In the genomic region with DNA sequence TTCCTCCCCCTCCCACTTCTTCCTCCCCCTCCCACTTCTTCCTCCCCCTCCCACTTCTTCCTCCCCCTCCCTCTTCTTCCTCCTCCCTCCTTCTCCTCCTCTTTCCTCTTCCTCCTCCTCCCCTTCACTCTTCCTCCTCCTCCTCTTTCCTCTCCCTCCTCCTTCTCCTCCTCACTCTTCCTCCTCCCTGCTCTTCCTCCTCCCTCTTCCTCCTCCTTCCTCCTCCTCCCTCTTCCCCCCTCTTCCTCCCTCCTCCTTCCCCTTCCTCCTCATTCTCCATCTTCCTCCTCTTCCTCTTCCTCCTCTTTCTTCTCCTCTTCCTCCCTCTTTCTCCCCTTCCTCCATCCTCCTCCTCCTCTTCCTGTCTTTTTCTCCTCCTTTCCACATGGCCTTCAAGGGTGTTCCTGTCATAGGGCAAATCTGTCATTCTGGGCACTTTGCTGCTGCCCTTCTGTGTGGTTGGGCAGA, we compare ENCODE assay signal across 2 cellular contexts.
TF ChIP-seq lines count a peak whose summit lies in the region.

No MANE protein-coding gene starts in this region.

TF ChIP-seq in HEK293, 187 proteins besides CTCF, POLR2A, EP300 and RAD21 (continued from another document and continues in another):
- TF ChIP-seq, protein P1, sequence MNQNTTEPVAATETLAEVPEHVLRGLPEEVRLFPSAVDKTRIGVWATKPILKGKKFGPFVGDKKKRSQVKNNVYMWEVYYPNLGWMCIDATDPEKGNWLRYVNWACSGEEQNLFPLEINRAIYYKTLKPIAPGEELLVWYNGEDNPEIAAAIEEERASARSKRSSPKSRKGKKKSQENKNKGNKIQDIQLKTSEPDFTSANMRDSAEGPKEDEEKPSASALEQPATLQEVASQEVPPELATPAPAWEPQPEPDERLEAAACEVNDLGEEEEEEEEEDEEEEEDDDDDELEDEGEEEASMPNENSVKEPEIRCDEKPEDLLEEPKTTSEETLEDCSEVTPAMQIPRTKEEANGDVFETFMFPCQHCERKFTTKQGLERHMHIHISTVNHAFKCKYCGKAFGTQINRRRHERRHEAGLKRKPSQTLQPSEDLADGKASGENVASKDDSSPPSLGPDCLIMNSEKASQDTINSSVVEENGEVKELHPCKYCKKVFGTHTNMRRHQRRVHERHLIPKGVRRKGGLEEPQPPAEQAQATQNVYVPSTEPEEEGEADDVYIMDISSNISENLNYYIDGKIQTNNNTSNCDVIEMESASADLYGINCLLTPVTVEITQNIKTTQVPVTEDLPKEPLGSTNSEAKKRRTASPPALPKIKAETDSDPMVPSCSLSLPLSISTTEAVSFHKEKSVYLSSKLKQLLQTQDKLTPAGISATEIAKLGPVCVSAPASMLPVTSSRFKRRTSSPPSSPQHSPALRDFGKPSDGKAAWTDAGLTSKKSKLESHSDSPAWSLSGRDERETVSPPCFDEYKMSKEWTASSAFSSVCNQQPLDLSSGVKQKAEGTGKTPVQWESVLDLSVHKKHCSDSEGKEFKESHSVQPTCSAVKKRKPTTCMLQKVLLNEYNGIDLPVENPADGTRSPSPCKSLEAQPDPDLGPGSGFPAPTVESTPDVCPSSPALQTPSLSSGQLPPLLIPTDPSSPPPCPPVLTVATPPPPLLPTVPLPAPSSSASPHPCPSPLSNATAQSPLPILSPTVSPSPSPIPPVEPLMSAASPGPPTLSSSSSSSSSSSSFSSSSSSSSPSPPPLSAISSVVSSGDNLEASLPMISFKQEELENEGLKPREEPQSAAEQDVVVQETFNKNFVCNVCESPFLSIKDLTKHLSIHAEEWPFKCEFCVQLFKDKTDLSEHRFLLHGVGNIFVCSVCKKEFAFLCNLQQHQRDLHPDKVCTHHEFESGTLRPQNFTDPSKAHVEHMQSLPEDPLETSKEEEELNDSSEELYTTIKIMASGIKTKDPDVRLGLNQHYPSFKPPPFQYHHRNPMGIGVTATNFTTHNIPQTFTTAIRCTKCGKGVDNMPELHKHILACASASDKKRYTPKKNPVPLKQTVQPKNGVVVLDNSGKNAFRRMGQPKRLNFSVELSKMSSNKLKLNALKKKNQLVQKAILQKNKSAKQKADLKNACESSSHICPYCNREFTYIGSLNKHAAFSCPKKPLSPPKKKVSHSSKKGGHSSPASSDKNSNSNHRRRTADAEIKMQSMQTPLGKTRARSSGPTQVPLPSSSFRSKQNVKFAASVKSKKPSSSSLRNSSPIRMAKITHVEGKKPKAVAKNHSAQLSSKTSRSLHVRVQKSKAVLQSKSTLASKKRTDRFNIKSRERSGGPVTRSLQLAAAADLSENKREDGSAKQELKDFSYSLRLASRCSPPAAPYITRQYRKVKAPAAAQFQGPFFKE (tag by site-specific recombination; IDR thresholded peaks at IDR 0.05; ENCODE audit: borderline replicate concordance), result no peak
- TF ChIP-seq ZNF311 (tag by site-specific recombination; IDR thresholded peaks at IDR 0.05; ENCODE audit: borderline replicate concordance) (no peak), ZNF366 (tag by site-specific recombination; conservative IDR thresholded peaks at IDR 0.05) (peak; percentile 57), ZNF776 (tag by site-specific recombination; IDR thresholded peaks at IDR 0.05; ENCODE audit: borderline replicate concordance) (peak; percentile 41; the same call in 1 of the 2 replicates), ZNF132 (tag by site-specific recombination; IDR thresholded peaks at IDR 0.05; ENCODE audit: borderline replicate concordance) (no peak), ZNF660 (tag by site-specific recombination; IDR thresholded peaks at IDR 0.05) (no peak), HOXC10 (CRISPR knock-in tag; IDR thresholded peaks at IDR 0.05) (no peak), ZNF521 (tag by site-specific recombination; IDR thresholded peaks at IDR 0.05) (0 out of 2 replicates have a peak, but pooled peaks have one; percentile 30), ZNF76 (tag by site-specific recombination; IDR thresholded peaks at IDR 0.05; ENCODE audit: borderline replicate concordance, low read depth) (no peak), ZNF404 (tag by site-specific recombination; IDR thresholded peaks at IDR 0.05) (no peak), ZFP3 (tag by site-specific recombination; IDR thresholded peaks at IDR 0.05; ENCODE audit: low read depth) (no peak), ZNF843 (tag by site-specific recombination; IDR thresholded peaks at IDR 0.05) (no peak), ZNF596 (tag by site-specific recombination; IDR thresholded peaks at IDR 0.05) (no peak), EGR2 (tag by site-specific recombination; IDR thresholded peaks at IDR 0.05; ENCODE audit: low read depth) (peak; percentile 65)
- TF ChIP-seq, protein P2, sequence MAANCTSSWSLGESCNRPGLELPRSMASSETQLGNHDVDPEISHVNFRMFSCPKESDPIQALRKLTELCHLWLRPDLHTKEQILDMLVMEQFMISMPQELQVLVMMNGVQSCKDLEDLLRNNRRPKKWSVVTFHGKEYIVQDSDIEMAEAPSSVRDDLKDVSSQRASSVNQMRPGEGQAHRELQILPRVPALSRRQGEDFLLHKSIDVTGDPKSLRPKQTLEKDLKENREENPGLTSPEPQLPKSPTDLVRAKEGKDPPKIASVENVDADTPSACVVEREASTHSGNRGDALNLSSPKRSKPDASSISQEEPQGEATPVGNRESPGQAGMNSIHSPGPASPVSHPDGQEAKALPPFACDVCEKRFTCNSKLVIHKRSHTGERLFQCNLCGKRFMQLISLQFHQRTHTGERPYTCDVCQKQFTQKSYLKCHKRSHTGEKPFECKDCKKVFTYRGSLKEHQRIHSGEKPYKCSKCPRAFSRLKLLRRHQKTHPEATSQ (tag by site-specific recombination; IDR thresholded peaks at IDR 0.05), result no peak
- TF ChIP-seq, protein P3, sequence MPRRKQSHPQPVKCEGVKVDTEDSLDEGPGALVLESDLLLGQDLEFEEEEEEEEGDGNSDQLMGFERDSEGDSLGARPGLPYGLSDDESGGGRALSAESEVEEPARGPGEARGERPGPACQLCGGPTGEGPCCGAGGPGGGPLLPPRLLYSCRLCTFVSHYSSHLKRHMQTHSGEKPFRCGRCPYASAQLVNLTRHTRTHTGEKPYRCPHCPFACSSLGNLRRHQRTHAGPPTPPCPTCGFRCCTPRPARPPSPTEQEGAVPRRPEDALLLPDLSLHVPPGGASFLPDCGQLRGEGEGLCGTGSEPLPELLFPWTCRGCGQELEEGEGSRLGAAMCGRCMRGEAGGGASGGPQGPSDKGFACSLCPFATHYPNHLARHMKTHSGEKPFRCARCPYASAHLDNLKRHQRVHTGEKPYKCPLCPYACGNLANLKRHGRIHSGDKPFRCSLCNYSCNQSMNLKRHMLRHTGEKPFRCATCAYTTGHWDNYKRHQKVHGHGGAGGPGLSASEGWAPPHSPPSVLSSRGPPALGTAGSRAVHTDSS (tag by site-specific recombination; IDR thresholded peaks at IDR 0.05), result peak; percentile 98
- TF ChIP-seq, protein P4, sequence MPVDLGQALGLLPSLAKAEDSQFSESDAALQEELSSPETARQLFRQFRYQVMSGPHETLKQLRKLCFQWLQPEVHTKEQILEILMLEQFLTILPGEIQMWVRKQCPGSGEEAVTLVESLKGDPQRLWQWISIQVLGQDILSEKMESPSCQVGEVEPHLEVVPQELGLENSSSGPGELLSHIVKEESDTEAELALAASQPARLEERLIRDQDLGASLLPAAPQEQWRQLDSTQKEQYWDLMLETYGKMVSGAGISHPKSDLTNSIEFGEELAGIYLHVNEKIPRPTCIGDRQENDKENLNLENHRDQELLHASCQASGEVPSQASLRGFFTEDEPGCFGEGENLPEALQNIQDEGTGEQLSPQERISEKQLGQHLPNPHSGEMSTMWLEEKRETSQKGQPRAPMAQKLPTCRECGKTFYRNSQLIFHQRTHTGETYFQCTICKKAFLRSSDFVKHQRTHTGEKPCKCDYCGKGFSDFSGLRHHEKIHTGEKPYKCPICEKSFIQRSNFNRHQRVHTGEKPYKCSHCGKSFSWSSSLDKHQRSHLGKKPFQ (tag by site-specific recombination; IDR thresholded peaks at IDR 0.05), result no peak

TF ChIP-seq in K562, 482 proteins besides CTCF, POLR2A, EP300 and RAD21 (continued from another document):
- TF ChIP-seq KDM4B (IDR thresholded peaks at IDR 0.05; ENCODE audit: borderline replicate concordance in 2 of 2, low read depth in 1 of 2) (no peak), OTX1 (CRISPR knock-in tag; IDR thresholded peaks at IDR 0.05) (0 out of 2 replicates have a peak, but pooled peaks have one; percentile 10), SAP30 (IDR thresholded peaks at IDR 0.05; ENCODE audit: borderline replicate concordance, insufficient read depth, low read depth, low read length, poor library complexity, severe bottlenecking) (no peak)
